16 cellular contexts compared by ENCODE assay signal in genomic region chr6:103344554-103345163, GRCh38.
DNase-seq lines count a peak whose midpoint lies in the region; ATAC-seq and TF ChIP-seq lines count a peak whose summit lies in the region.
"Had no signal": no experiment of that assay in that cellular context is flagged by ENCODE, and none has a peak within 500 bp of the region (broad histone marks: within the 10 kb centered on the region; RNA-seq: fewer than 3 reads in every experiment).

No MANE protein-coding gene starts in this region.

- TF ChIP-seq CTCF in hepatocyte (IDR thresholded peaks at IDR 0.05; ENCODE audit: poor library complexity) (no peak), liver (IDR thresholded peaks at IDR 0.05; ENCODE audit: low read depth, low read length, missing input control) (no peak)

- no peaks in the 10 kb centered on the region for H3K9me3 ChIP-seq in hepatocyte (ENCODE audit: low read depth)
- no peaks in the 10 kb centered on the region for H3K9me3 ChIP-seq in liver (ENCODE audit: control insufficient read depth in 4 of 4, low read length in 3 of 4)
- H3K9me3 ChIP-seq: BLaER1, HAP-1 had no signal

- no peak overlapping the region for H3K4me3 ChIP-seq in hepatocyte
- H3K4me3 ChIP-seq in liver (ENCODE audit: low read depth in 1 of 3, low read length in 3 of 3): no peak overlapping the region
- H3K4me3 ChIP-seq: BLaER1, HAP-1 had no signal

- no peaks in the 10 kb centered on the region for H3K9me2 ChIP-seq in hepatocyte (replicated peaks; ENCODE audit: insufficient read depth)

- DNase-seq in DMS53 (lab: John Stamatoyannopoulos, UW) (peak; percentile 34), hepatocyte (ENCODE audit: low spot score) (no peak)
- DNase-seq in stimulated activated CD4-positive, alpha-beta T cell treated with anti-CD3 and anti-CD28 coated beads, Interleukin-1b, Interleukin-23, amount 100 ng/mL, for 48 hours: no peak
- DNase-seq in stimulated activated CD8-positive, alpha-beta memory T cell treated with anti-CD3 and anti-CD28 coated beads, Interleukin-4, amount 100 ng/mL, for 48 hours: no peak
- DNase-seq: CD4-positive, CD25-positive, alpha-beta regulatory T cell; CD8-positive, alpha-beta memory T cell; DMS 273 treated with DMSO at 0.1 percent for 48 hours; DND-41; GOT3; HFFc6 had no signal

- H2AFZ ChIP-seq in hepatocyte: no peak overlapping the region

- no peak overlapping the region for H3K9ac ChIP-seq in liver (ENCODE audit: low read depth in 1 of 2, low read length in 2 of 2)
- H3K9ac ChIP-seq: BLaER1 had no signal

- H4K20me1 ChIP-seq in hepatocyte (ENCODE audit: insufficient read depth, poor library complexity, severe bottlenecking): no peaks in the 10 kb centered on the region
- H4K20me1 ChIP-seq: BLaER1 had no signal

- H3K36me3 ChIP-seq in hepatocyte (replicated peaks; ENCODE audit: insufficient read depth, low read depth) (no peaks in the 10 kb centered on the region), liver (ENCODE audit: control insufficient read depth in 4 of 4, insufficient read depth in 3 of 4, low read depth in 1 of 4, low read length in 3 of 4) (no peaks in the 10 kb centered on the region)
- H3K36me3 ChIP-seq: BLaER1, HAP-1 had no signal

- H3K4me1 ChIP-seq in hepatocyte (ENCODE audit: insufficient read depth) (no peaks in the 10 kb centered on the region), liver (ENCODE audit: control insufficient read depth in 4 of 4, insufficient read depth in 4 of 4, low read length in 3 of 4) (no peaks in the 10 kb centered on the region)
- H3K4me1 ChIP-seq: BLaER1, HAP-1 had no signal

- no peaks in the 10 kb centered on the region for H3K79me2 ChIP-seq in hepatocyte

- WGBS in hepatocyte (ENCODE audit: low lambda C conversion rate, missing lambda C conversion rate): 58% methylated on average over 2 of the region's 2 CpGs
- WGBS in liver: 23% methylated on average over 2 of the region's 2 CpGs

- H3K27ac ChIP-seq in hepatocyte: no peak overlapping the region
- H3K27ac ChIP-seq in liver (ENCODE audit: low read depth in 1 of 2, low read length in 2 of 2): no peak overlapping the region
- H3K27ac ChIP-seq: 22Rv1, BLaER1, C4-2B had no signal

- peak overlapping the region; percentile 45 for H3K4me2 ChIP-seq in hepatocyte
- H3K4me2 ChIP-seq: BLaER1 had no signal

- no peak for ATAC-seq in HG02840 (IDR thresholded peaks at IDR 0.05; ENCODE audit: low FRiP score, unreplicated experiment)

- TF ChIP-seq RAD21 in liver (IDR thresholded peaks at IDR 0.05): peak in 1 of 2 donors; percentile 24

- H3K27me3 ChIP-seq in hepatocyte (no peaks in the 10 kb centered on the region), liver (ENCODE audit: control insufficient read depth in 4 of 4, insufficient read depth in 4 of 4, low read length in 3 of 4) (no peaks in the 10 kb centered on the region)
- H3K27me3 ChIP-seq: BLaER1 had no signal

TF ChIP-seq in liver, 16 proteins besides CTCF, POLR2A, EP300 and RAD21:
- TF ChIP-seq TAF1 (conservative IDR thresholded peaks at IDR 0.05): no peak
- TF ChIP-seq HNF4G (IDR thresholded peaks at IDR 0.05): peak; percentile 41
- peak; percentile 78 for TF ChIP-seq SP1 (IDR thresholded peaks at IDR 0.05)
- peak; percentile 85 for TF ChIP-seq FOXA1 (IDR thresholded peaks at IDR 0.05)
- peak; percentile 53 for TF ChIP-seq REST (IDR thresholded peaks at IDR 0.05)
- TF ChIP-seq JUND (IDR thresholded peaks at IDR 0.05): peak in 1 of 2 donors; percentile 53
- no peak for TF ChIP-seq GABPA (IDR thresholded peaks at IDR 0.05 in 1 of 2, conservative IDR thresholded peaks at IDR 0.05 in 1 of 2)
- peak; percentile 81 for TF ChIP-seq YY1 (IDR thresholded peaks at IDR 0.05)
- peak; percentile 85 to 92 for TF ChIP-seq HNF4A (conservative IDR thresholded peaks at IDR 0.05)
- peak; percentile 37 for TF ChIP-seq ZBTB33 (IDR thresholded peaks at IDR 0.05)
- TF ChIP-seq MAX (IDR thresholded peaks at IDR 0.05): peak; percentile 84
- TF ChIP-seq EGR1 (IDR thresholded peaks at IDR 0.05; ENCODE audit: low read depth in 2 of 2): peak in 1 of 2 donors; percentile 18
- peak; percentile 88 for TF ChIP-seq FOXA2 (IDR thresholded peaks at IDR 0.05)
- no peak for TF ChIP-seq ATF3 (IDR thresholded peaks at IDR 0.05)
- peak in 1 of 2 donors; percentile 54 for TF ChIP-seq RXRA (IDR thresholded peaks at IDR 0.05)
- TF ChIP-seq NR2F2 (IDR thresholded peaks at IDR 0.05): no peak
